8 cellular contexts compared by ENCODE assay signal in genomic region chr1:247409869-247410544, GRCh38.
DNase-seq lines count a peak whose midpoint lies in the region; ATAC-seq, FAIRE-seq and TF ChIP-seq lines count a peak whose summit lies in the region.

No MANE protein-coding gene starts in this region.

- H3K27ac Mint-ChIP-seq in T-helper 2 cell treated with Interferon-gamma antibody and Interleukin-4, amounts not matched to agents 5 μg/mL and 100 μg/mL, for 36 hours, result peak overlapping the region; percentile 77

- no peaks in the 10 kb centered on the region for H3K36me3 Mint-ChIP-seq in T-helper 2 cell treated with Interferon-gamma antibody and Interleukin-4, amounts not matched to agents 5 μg/mL and 100 μg/mL, for 36 hours (ENCODE audit: low read depth)

- TF ChIP-seq CTCF in D721Med (IDR thresholded peaks at IDR 0.05; ENCODE audit: insufficient read depth, missing control alignments), result no peak

- H3K4me1 Mint-ChIP-seq in T-helper 2 cell treated with Interferon-gamma antibody and Interleukin-4, amounts not matched to agents 5 μg/mL and 100 μg/mL, for 36 hours (ENCODE audit: low read depth), result peaks cover 31% of the 10 kb centered on the region

- no peaks in the 10 kb centered on the region for H3K9me3 Mint-ChIP-seq in T-helper 2 cell treated with Interferon-gamma antibody and Interleukin-4, amounts not matched to agents 5 μg/mL and 100 μg/mL, for 36 hours

- H3K4me3 Mint-ChIP-seq in T-helper 2 cell treated with Interferon-gamma antibody and Interleukin-4, amounts not matched to agents 5 μg/mL and 100 μg/mL, for 36 hours, result peak overlapping the region; percentile 73

- ATAC-seq in GM19023 (IDR thresholded peaks at IDR 0.05; ENCODE audit: unreplicated experiment) (peak; percentile 86), HG02884 (IDR thresholded peaks at IDR 0.05; ENCODE audit: unreplicated experiment) (peak; percentile 76)

- peaks cover 29% of the 10 kb centered on the region for H3K27me3 Mint-ChIP-seq in T-helper 2 cell treated with Interferon-gamma antibody and Interleukin-4, amounts not matched to agents 5 μg/mL and 100 μg/mL, for 36 hours (ENCODE audit: low read depth)

- no peak for FAIRE-seq in D721Med (lab: Jason Lieb, UNC)

- DNase-seq in T-helper 2 cell treated with Interferon-gamma antibody and Interleukin-4, amounts not matched to agents 5 μg/mL and 100 μg/mL, for 36 hours (ENCODE audit: low spot score), result peak; percentile 64
- DNase-seq in stimulated activated CD4-positive, alpha-beta T cell treated with anti-CD3 and anti-CD28 coated beads, Interleukin-12 subunit alpha, Interleukin-12 subunit beta, amount 100 ng/mL, for 4 hours, result peak; percentile 48
- no peak for DNase-seq in NCI-H82 (lab: John Stamatoyannopoulos, UW)
- DNase-seq in NCI-H1930 (lab: John Stamatoyannopoulos, UW), result no peak
- no peak for DNase-seq in NCI-H187 treated with DMSO at 0.1 percent for 48 hours (lab: John Stamatoyannopoulos, UW)
- no peak for DNase-seq in D721Med (ENCODE audit: insufficient read length, low spot score)

Comparison
In these comparisons a context has a peak if more than half of its experiments do, and no peak if none do; other contexts are left out.
1. DNase-seq: peak in T-helper 2 cell treated with Interferon-gamma antibody and Interleukin-4, amounts not matched to agents 5 μg/mL and 100 μg/mL, for 36 hours (single experiment) and stimulated activated CD4-positive, alpha-beta T cell treated with anti-CD3 and anti-CD28 coated beads, Interleukin-12 subunit alpha, Interleukin-12 subunit beta, amount 100 ng/mL, for 4 hours (single experiment); none in NCI-H82 (single experiment), NCI-H1930 (0 of 2), NCI-H187 treated with DMSO at 0.1 percent for 48 hours (single experiment) and D721Med (single experiment).